Comparison of ENCODE assay signal across 1 cellular context in genomic region chr10:130110236-130111114, GRCh38.
TF ChIP-seq lines count a peak whose summit lies in the region.

C10orf143 (minus strand) TSS chr10:130110830; CDS start chr10:130110772, 58 bp downstream.

TF ChIP-seq in HepG2, 621 proteins besides CTCF, POLR2A, EP300 and RAD21 (continued from another document and continues in another):
- TF ChIP-seq ZNF407 (CRISPR knock-in tag; IDR thresholded peaks at IDR 0.05; ENCODE audit: not compliant biosample characterization): peak; percentile 81
- 0 out of 2 replicates have a peak, but pooled peaks have one; percentile 85 for TF ChIP-seq ZNF704 (CRISPR knock-in tag; IDR thresholded peaks at IDR 0.05; ENCODE audit: borderline replicate concordance)
- TF ChIP-seq KAT2B (IDR thresholded peaks at IDR 0.05; ENCODE audit: borderline replicate concordance, low read depth, low read length): no peak
- no peak for TF ChIP-seq EZH2 (conservative IDR thresholded peaks at IDR 0.05; ENCODE audit: low read depth, low read length)
- TF ChIP-seq ZNF496 (CRISPR knock-in tag; IDR thresholded peaks at IDR 0.05; ENCODE audit: insufficient replicate concordance): no peak
- peak; percentile 18; the same call in 1 of the 2 replicates for TF ChIP-seq TSC22D2 (CRISPR knock-in tag; IDR thresholded peaks at IDR 0.05; ENCODE audit: borderline replicate concordance)
- peak; percentile 96 for TF ChIP-seq GMEB1 (CRISPR knock-in tag; IDR thresholded peaks at IDR 0.05; ENCODE audit: borderline replicate concordance)
- no peak for TF ChIP-seq SMARCE1 (IDR thresholded peaks at IDR 0.05; ENCODE audit: borderline replicate concordance)
- no peak for TF ChIP-seq HES4 (CRISPR knock-in tag; IDR thresholded peaks at IDR 0.05; ENCODE audit: borderline replicate concordance)
- TF ChIP-seq USF2 (IDR thresholded peaks at IDR 0.05; ENCODE audit: low read depth, low read length): no peak
- TF ChIP-seq USF2 (CRISPR knock-in tag; IDR thresholded peaks at IDR 0.05; ENCODE audit: borderline replicate concordance): peak; percentile 65
- TF ChIP-seq ZNF318 (CRISPR knock-in tag; IDR thresholded peaks at IDR 0.05): no peak
- no peak for TF ChIP-seq MYPOP (CRISPR knock-in tag; IDR thresholded peaks at IDR 0.05)
- TF ChIP-seq HOXD1 (CRISPR knock-in tag; IDR thresholded peaks at IDR 0.05): no peak; the same call in 1 of the 2 replicates
- TF ChIP-seq TFDP2 (CRISPR knock-in tag; IDR thresholded peaks at IDR 0.05): peak; percentile 70; the same call in 1 of the 2 replicates
- peak; percentile 73; the same call in 1 of the 2 replicates for TF ChIP-seq KLF11 (CRISPR knock-in tag; IDR thresholded peaks at IDR 0.05)
- TF ChIP-seq SAP130 (CRISPR knock-in tag; IDR thresholded peaks at IDR 0.05; ENCODE audit: low read depth): peak; percentile 89
- TF ChIP-seq PRDM4 (CRISPR knock-in tag; IDR thresholded peaks at IDR 0.05; ENCODE audit: borderline replicate concordance): no peak
- TF ChIP-seq KMT2B (CRISPR knock-in tag; IDR thresholded peaks at IDR 0.05): peak; percentile 74
- TF ChIP-seq ZSCAN31 (CRISPR knock-in tag; IDR thresholded peaks at IDR 0.05; ENCODE audit: low read depth): 0 out of 2 replicates have a peak, but pooled peaks have one; percentile 33
- TF ChIP-seq KLF13 (CRISPR knock-in tag; IDR thresholded peaks at IDR 0.05): peak; percentile 48; the same call in 1 of the 2 replicates
- TF ChIP-seq ZNF264 (CRISPR knock-in tag; IDR thresholded peaks at IDR 0.05): no peak
- TF ChIP-seq ZNF230 (CRISPR knock-in tag; IDR thresholded peaks at IDR 0.05): no peak; the same call in 1 of the 2 replicates
- no peak for TF ChIP-seq KDM3A (CRISPR knock-in tag; IDR thresholded peaks at IDR 0.05; ENCODE audit: low read depth)
